6 cellular contexts compared by ENCODE assay signal in genomic region chr22:50581950-50582561, GRCh38. TPM values are rescaled to one million over a fixed set of nuclear protein-coding genes. Genes with fewer than 3 reads are reported as not detected.
DNase-seq lines count a peak whose midpoint lies in the region; ATAC-seq and TF ChIP-seq lines count a peak whose summit lies in the region.

No MANE protein-coding gene starts in this region.

- peak overlapping the region; percentile 81 for H3K4me3 ChIP-seq in BE2C (ENCODE audit: low read depth, low read length)
- peak overlapping the region; percentile 69 to 96 (median 91) for H3K4me3 ChIP-seq in right lobe of liver

- peak overlapping the region; percentile 96 for H3K27ac Mint-ChIP-seq in activated T-helper 1 cell treated with anti-CD3 and anti-CD28 coated beads, Interleukin-12 subunit alpha, Interleukin-12 subunit beta, Interleukin-2, Interleukin-4 antibody, amounts not matched to agents 30 ng/mL and 10 ng/mL and 1 ng/mL, durations not matched to agents 14 hours and 24 hours and 36 hours

- intact Hi-C loops in activated T-helper 1 cell treated with anti-CD3 and anti-CD28 coated beads, Interleukin-12 subunit alpha, Interleukin-12 subunit beta, Interleukin-2, Interleukin-4 antibody, amounts not matched to agents 30 ng/mL and 10 ng/mL and 1 ng/mL, durations not matched to agents 14 hours and 24 hours and 36 hours (cut with micrococcal nuclease): loop anchor here (1.0 to 2.0 kb wide), 10 partner anchors 19 to 109 kb away; partner anchors contain the start of genes ARSA, NCAPH2, SBF1 and SCO2
- intact Hi-C loops in right lobe of liver (cut with DNase I): no loop called here

- TF ChIP-seq CTCF in BE2C (IDR thresholded peaks at IDR 0.05; ENCODE audit: low read depth, low read length) (no peak), right lobe of liver (IDR thresholded peaks at IDR 0.05) (no peak)

- H3K27me3 Mint-ChIP-seq in activated T-helper 1 cell treated with anti-CD3 and anti-CD28 coated beads, Interleukin-12 subunit alpha, Interleukin-12 subunit beta, Interleukin-2, Interleukin-4 antibody, amounts not matched to agents 30 ng/mL and 10 ng/mL and 1 ng/mL, durations not matched to agents 14 hours and 24 hours and 36 hours (ENCODE audit: insufficient read depth): no peaks in the 10 kb centered on the region

- H3K36me3 ChIP-seq in BE2C (0 out of 2 replicates have a peak, but pooled peaks cover 3% of the 10 kb centered on the region), right lobe of liver (peaks cover 0 to 4% (median 0%) of the 10 kb centered on the region in 4 donors)

- peak overlapping the region; percentile 92 to 99 (median 94) for H3K27ac ChIP-seq in right lobe of liver

- H3K9me3 Mint-ChIP-seq in activated T-helper 1 cell treated with anti-CD3 and anti-CD28 coated beads, Interleukin-12 subunit alpha, Interleukin-12 subunit beta, Interleukin-2, Interleukin-4 antibody, amounts not matched to agents 30 ng/mL and 10 ng/mL and 1 ng/mL, durations not matched to agents 14 hours and 24 hours and 36 hours: no peaks in the 10 kb centered on the region

- no peak for TF ChIP-seq POLR2A in right lobe of liver (IDR thresholded peaks at IDR 0.05)

- H3K27me3 ChIP-seq in BE2C (no peaks in the 10 kb centered on the region), right lobe of liver (no peaks in the 10 kb centered on the region)

- WGBS in right lobe of liver (ENCODE audit: insufficient coverage, low coverage, low lambda C conversion rate, missing lambda C conversion rate): no CpG with 5 or more reads among the region's 45 CpGs

- peak overlapping the region; percentile 94 for H3K4me3 Mint-ChIP-seq in activated T-helper 1 cell treated with anti-CD3 and anti-CD28 coated beads, Interleukin-12 subunit alpha, Interleukin-12 subunit beta, Interleukin-2, Interleukin-4 antibody, amounts not matched to agents 30 ng/mL and 10 ng/mL and 1 ng/mL, durations not matched to agents 14 hours and 24 hours and 36 hours

- no peaks in the 10 kb centered on the region for H3K9me3 ChIP-seq in BE2C
- H3K9me3 ChIP-seq in right lobe of liver: no peaks in the 10 kb centered on the region

- H3K4me1 ChIP-seq in BE2C: no peaks in the 10 kb centered on the region
- H3K4me1 ChIP-seq in right lobe of liver: peaks cover 0 to 11% (median 0%) of the 10 kb centered on the region in 4 donors

- peaks cover 22% of the 10 kb centered on the region for H3K4me1 Mint-ChIP-seq in activated T-helper 1 cell treated with anti-CD3 and anti-CD28 coated beads, Interleukin-12 subunit alpha, Interleukin-12 subunit beta, Interleukin-2, Interleukin-4 antibody, amounts not matched to agents 30 ng/mL and 10 ng/mL and 1 ng/mL, durations not matched to agents 14 hours and 24 hours and 36 hours (ENCODE audit: low read depth)

- ATAC-seq in HG02759 (IDR thresholded peaks at IDR 0.05; ENCODE audit: unreplicated experiment): peak; percentile 1
- ATAC-seq in right lobe of liver: no peak

- peaks cover 13% of the 10 kb centered on the region for H3K36me3 Mint-ChIP-seq in activated T-helper 1 cell treated with anti-CD3 and anti-CD28 coated beads, Interleukin-12 subunit alpha, Interleukin-12 subunit beta, Interleukin-2, Interleukin-4 antibody, amounts not matched to agents 30 ng/mL and 10 ng/mL and 1 ng/mL, durations not matched to agents 14 hours and 24 hours and 36 hours (ENCODE audit: low read depth)

- DNase-seq in BE2C (no peak), right lobe of liver (no peak), cerebellum (ENCODE audit: low spot score) (no peak), NCI-H345 (lab: John Stamatoyannopoulos, UW) (no peak)
- no peak for DNase-seq in activated T-helper 1 cell treated with anti-CD3 and anti-CD28 coated beads, Interleukin-12 subunit alpha, Interleukin-12 subunit beta, Interleukin-2, Interleukin-4 antibody, amounts not matched to agents 30 ng/mL and 10 ng/mL and 1 ng/mL, durations not matched to agents 14 hours and 24 hours and 36 hours (ENCODE audit: low spot score)

RNA-seq across cellular contexts. Expression of gene CHKB, which starts 0.6 kb away (rescaled TPM):
- polyA plus RNA-seq in BE2C (2012; ENCODE audit: insufficient read depth, insufficient read length, low read depth): 107 TPM
- 81.0 and 88.7 TPM in 2 replicates for total RNA-seq in activated T-helper 1 cell treated with anti-CD3 and anti-CD28 coated beads, Interleukin-12 subunit alpha, Interleukin-12 subunit beta, Interleukin-2, Interleukin-4 antibody, amounts not matched to agents 30 ng/mL and 10 ng/mL and 1 ng/mL, durations not matched to agents 14 hours and 24 hours and 36 hours
- total RNA-seq in right lobe of liver (10 to 100 TPM; 10.9 to 43.4 (median 26.7) TPM), cerebellum (29.0 TPM)

RNA-seq across cellular contexts. Expression of gene CPT1B, which starts 3.8 kb away (rescaled TPM):
- polyA plus RNA-seq in BE2C (2012; ENCODE audit: insufficient read depth, insufficient read length, low read depth): 37.0 TPM
- total RNA-seq in activated T-helper 1 cell treated with anti-CD3 and anti-CD28 coated beads, Interleukin-12 subunit alpha, Interleukin-12 subunit beta, Interleukin-2, Interleukin-4 antibody, amounts not matched to agents 30 ng/mL and 10 ng/mL and 1 ng/mL, durations not matched to agents 14 hours and 24 hours and 36 hours: 65.6 and 68.2 TPM in 2 replicates
- 10 to 100 TPM in 5 of 6 experiments, 1 to 10 TPM in 1; 3.8 to 30.7 (median 13.0) TPM for total RNA-seq in right lobe of liver
- total RNA-seq in cerebellum: 9.2 TPM

RNA-seq across cellular contexts. Expression of gene MAPK8IP2, which starts 18.5 kb away (rescaled TPM):
- polyA plus RNA-seq in BE2C (2012; ENCODE audit: insufficient read depth, insufficient read length, low read depth): 108 TPM
- total RNA-seq in activated T-helper 1 cell treated with anti-CD3 and anti-CD28 coated beads, Interleukin-12 subunit alpha, Interleukin-12 subunit beta, Interleukin-2, Interleukin-4 antibody, amounts not matched to agents 30 ng/mL and 10 ng/mL and 1 ng/mL, durations not matched to agents 14 hours and 24 hours and 36 hours: 0.08 and 0.17 TPM in 2 replicates
- total RNA-seq in right lobe of liver: 1 to 10 TPM in 1 of 6 experiments, under 1 TPM in 5; 0.15 to 1.7 (median 0.45) TPM
- 38.4 TPM for total RNA-seq in cerebellum

RNA-seq across cellular contexts. Expression of gene SYCE3, which starts 19.3 kb away (rescaled TPM):
- not detected for polyA plus RNA-seq in BE2C (2012; ENCODE audit: insufficient read depth, insufficient read length, low read depth)
- 0.83 TPM in 1 of 2 replicates, not detected in the other for total RNA-seq in activated T-helper 1 cell treated with anti-CD3 and anti-CD28 coated beads, Interleukin-12 subunit alpha, Interleukin-12 subunit beta, Interleukin-2, Interleukin-4 antibody, amounts not matched to agents 30 ng/mL and 10 ng/mL and 1 ng/mL, durations not matched to agents 14 hours and 24 hours and 36 hours
- total RNA-seq in right lobe of liver: 1 to 10 TPM in 2 of 6 experiments, not detected in 4; 3.3 to 4.7 TPM
- not detected for total RNA-seq in cerebellum

RNA-seq across cellular contexts. Expression of gene KLHDC7B, which starts 36.4 kb away (rescaled TPM):
- polyA plus RNA-seq in BE2C (2012; ENCODE audit: insufficient read depth, insufficient read length, low read depth): 1.3 TPM
- total RNA-seq in activated T-helper 1 cell treated with anti-CD3 and anti-CD28 coated beads, Interleukin-12 subunit alpha, Interleukin-12 subunit beta, Interleukin-2, Interleukin-4 antibody, amounts not matched to agents 30 ng/mL and 10 ng/mL and 1 ng/mL, durations not matched to agents 14 hours and 24 hours and 36 hours: 5.5 TPM in 2 replicates
- 1 to 10 TPM in 2 of 6 experiments, under 1 TPM in 2, not detected in 2; 0.07 to 1.4 (median 0.62) TPM for total RNA-seq in right lobe of liver
- total RNA-seq in cerebellum: not detected

Comparison
In these comparisons a context has a peak if more than half of its experiments do, and no peak if none do; other contexts are left out.
1. RNA of gene MAPK8IP2, which starts 18.5 kb away (total RNA-seq): 38.4 TPM in cerebellum (single experiment); 0.15 to 1.7 TPM in right lobe of liver and 0.08 to 0.17 TPM in activated T-helper 1 cell treated with anti-CD3 and anti-CD28 coated beads, Interleukin-12 subunit alpha, Interleukin-12 subunit beta, Interleukin-2, Interleukin-4 antibody, amounts not matched to agents 30 ng/mL and 10 ng/mL and 1 ng/mL, durations not matched to agents 14 hours and 24 hours and 36 hours; every median in the first group is over 10 times any median in the second.